15 cellular contexts compared by ENCODE assay signal in the genomic region with DNA sequence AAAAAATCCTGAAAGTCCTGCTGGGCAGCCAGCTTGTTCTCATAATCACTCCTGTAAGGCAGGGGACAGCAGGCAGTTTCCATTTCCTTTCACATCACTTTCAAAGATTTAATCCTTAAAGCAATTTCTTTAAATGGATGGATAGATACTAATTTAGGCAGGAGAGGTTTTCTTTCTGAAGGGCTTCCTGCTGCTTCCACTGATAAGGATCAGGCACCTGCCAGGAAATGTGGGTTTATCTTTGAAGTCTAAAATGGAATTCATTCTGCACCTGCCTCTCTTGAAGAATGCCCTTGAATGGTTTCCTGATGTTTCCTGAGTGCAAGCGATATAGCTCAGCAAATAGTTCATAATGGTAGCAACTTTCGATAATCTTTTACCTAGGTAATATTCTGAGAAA.
DNase-seq lines count a peak whose midpoint lies in the region; TF ChIP-seq lines count a peak whose summit lies in the region.
"Had no signal": no experiment of that assay in that cellular context is flagged by ENCODE, and none has a peak within 500 bp of the region (broad histone marks: within the 10 kb centered on the region; RNA-seq: fewer than 3 reads in every experiment).

No MANE protein-coding gene starts in this region.

- H2AFZ ChIP-seq in trophoblast cell (ENCODE audit: insufficient read depth, low read length, poor library complexity), result no peak overlapping the region

- H3K23ac ChIP-seq in trophoblast cell (ENCODE audit: low read length), result no peak overlapping the region

- H3K4me1 ChIP-seq in trophoblast cell (ENCODE audit: control insufficient read depth in 1 of 2, insufficient read depth in 2 of 2, low read length in 2 of 2), result no peaks in the 10 kb centered on the region
- H3K4me1 ChIP-seq: esophagus muscularis mucosa had no signal

- no peak overlapping the region for H2AK5ac ChIP-seq in trophoblast cell (ENCODE audit: low read length)

- no peak overlapping the region for H2BK12ac ChIP-seq in trophoblast cell (ENCODE audit: low read length)

- no peak overlapping the region for H2BK120ac ChIP-seq in trophoblast cell (ENCODE audit: insufficient read depth, low read length, poor library complexity)

- H3K4ac ChIP-seq in trophoblast cell (ENCODE audit: low read depth, low read length), result no peak overlapping the region

- no peak overlapping the region for H3K27ac ChIP-seq in trophoblast cell (ENCODE audit: low read depth, low read length)
- H3K27ac ChIP-seq: esophagus muscularis mucosa, neutrophil, RWPE1 had no signal

- H3K14ac ChIP-seq in trophoblast cell (ENCODE audit: low read length), result no peak overlapping the region

- H4K12ac ChIP-seq in trophoblast cell (ENCODE audit: low read depth, low read length), result no peak overlapping the region

- no peaks in the 10 kb centered on the region for H3K36me3 ChIP-seq in trophoblast cell (ENCODE audit: control insufficient read depth in 1 of 2, insufficient read depth in 2 of 2, low read length in 2 of 2)
- H3K36me3 ChIP-seq: esophagus muscularis mucosa, neutrophil had no signal

- intact Hi-C loops in activated naive CD4-positive, alpha-beta T cell treated with anti-CD3 and anti-CD28 coated beads for 36 hours (cut with micrococcal nuclease), result no loop called here
- intact Hi-C loops in Calu3 (cut with micrococcal nuclease; ENCODE audit: unreplicated experiment), result no loop called here

- no peak overlapping the region for H4K91ac ChIP-seq in trophoblast cell (ENCODE audit: low read depth, low read length)

- H3K4me3 Mint-ChIP-seq in activated naive CD4-positive, alpha-beta T cell treated with anti-CD3 and anti-CD28 coated beads, Interleukin-2, amount 50 U/mL, for 24 hours, result no peak overlapping the region
- no peak overlapping the region for H3K4me3 Mint-ChIP-seq in activated naive CD4-positive, alpha-beta T cell treated with anti-CD3 and anti-CD28 coated beads for 36 hours
- no peak overlapping the region for H3K4me3 Mint-ChIP-seq in Calu3 (ENCODE audit: low read depth, unreplicated experiment)
- H3K4me3 Mint-ChIP-seq: activated CD8-positive, alpha-beta memory T cell treated with anti-CD3 and anti-CD28 coated beads, Interleukin-2, amount 10 ng/mL, durations not matched to agents 7 days and 5 days; brain; dendritic cell treated with granulocyte-macrophage colony-stimulating factor and Interleukin-4, amounts not matched to agents 40 ng/mL and 50 ng/mL, for 4 days had no signal

- H3K4me1 Mint-ChIP-seq in activated naive CD4-positive, alpha-beta T cell treated with anti-CD3 and anti-CD28 coated beads, Interleukin-2, amount 50 U/mL, for 24 hours, result peaks cover 44% of the 10 kb centered on the region
- H3K4me1 Mint-ChIP-seq in activated naive CD4-positive, alpha-beta T cell treated with anti-CD3 and anti-CD28 coated beads for 36 hours (ENCODE audit: low read depth), result peaks cover 11% of the 10 kb centered on the region
- no peaks in the 10 kb centered on the region for H3K4me1 Mint-ChIP-seq in Calu3 (ENCODE audit: low read depth, unreplicated experiment)

- no peak overlapping the region for H3K4me2 ChIP-seq in trophoblast cell (ENCODE audit: low read length)

- H3K9me3 Mint-ChIP-seq in activated naive CD4-positive, alpha-beta T cell treated with anti-CD3 and anti-CD28 coated beads, Interleukin-2, amount 50 U/mL, for 24 hours, result no peaks in the 10 kb centered on the region
- H3K9me3 Mint-ChIP-seq in activated naive CD4-positive, alpha-beta T cell treated with anti-CD3 and anti-CD28 coated beads for 36 hours, result no peaks in the 10 kb centered on the region
- H3K9me3 Mint-ChIP-seq in Calu3 (ENCODE audit: low read depth, unreplicated experiment), result no peaks in the 10 kb centered on the region
- H3K9me3 Mint-ChIP-seq: dendritic cell treated with granulocyte-macrophage colony-stimulating factor and Interleukin-4, amounts not matched to agents 40 ng/mL and 50 ng/mL, for 4 days had no signal

- DNase-seq in activated naive CD4-positive, alpha-beta T cell treated with anti-CD3 and anti-CD28 coated beads for 36 hours, result no peak
- peak; percentile 89 for DNase-seq in NCI-H146 (lab: John Stamatoyannopoulos, UW)
- peak; percentile 86 for DNase-seq in SK-N-DZ (ENCODE audit: low spot score)
- peak; percentile 80 to 87 for DNase-seq in trophoblast cell
- no peak for DNase-seq in SIG-M5 (lab: John Stamatoyannopoulos, UW)
- no peak for DNase-seq in NOMO-1 treated with DMSO at 0.1 percent for 48 hours (lab: John Stamatoyannopoulos, UW; ENCODE audit: unreplicated experiment)
- DNase-seq in Calu3, result no peak
- DNase-seq: activated CD8-positive, alpha-beta memory T cell treated with anti-CD3 and anti-CD28 coated beads, Interleukin-2, amount 10 ng/mL, durations not matched to agents 7 days and 5 days; right cardiac atrium had no signal

- peak overlapping the region; percentile 59 for H3K27ac Mint-ChIP-seq in activated naive CD4-positive, alpha-beta T cell treated with anti-CD3 and anti-CD28 coated beads, Interleukin-2, amount 50 U/mL, for 24 hours
- H3K27ac Mint-ChIP-seq in activated naive CD4-positive, alpha-beta T cell treated with anti-CD3 and anti-CD28 coated beads for 36 hours, result no peak overlapping the region
- H3K27ac Mint-ChIP-seq in Calu3 (ENCODE audit: unreplicated experiment), result no peak overlapping the region
- H3K27ac Mint-ChIP-seq: activated CD8-positive, alpha-beta memory T cell treated with anti-CD3 and anti-CD28 coated beads, Interleukin-2, amount 10 ng/mL, durations not matched to agents 7 days and 5 days; dendritic cell treated with granulocyte-macrophage colony-stimulating factor and Interleukin-4, amounts not matched to agents 40 ng/mL and 50 ng/mL, for 4 days had no signal

- no CpG with 5 or more reads among the region's 2 CpGs for WGBS in trophoblast cell (ENCODE audit: extremely low coverage, insufficient coverage, insufficient read length)

- CTCF ChIA-PET in activated naive CD4-positive, alpha-beta T cell treated with anti-CD3 and anti-CD28 coated beads for 36 hours (lab: Charles Lee), result no interaction called here
- CTCF ChIA-PET in Calu3 (lab: Charles Lee), result no interaction called here

- H4K8ac ChIP-seq in trophoblast cell (ENCODE audit: low read depth, low read length), result no peak overlapping the region

- H3K36me3 Mint-ChIP-seq in activated naive CD4-positive, alpha-beta T cell treated with anti-CD3 and anti-CD28 coated beads, Interleukin-2, amount 50 U/mL, for 24 hours, result peaks cover 22% of the 10 kb centered on the region
- peaks cover 29% of the 10 kb centered on the region for H3K36me3 Mint-ChIP-seq in activated naive CD4-positive, alpha-beta T cell treated with anti-CD3 and anti-CD28 coated beads for 36 hours (ENCODE audit: low read depth)
- no peaks in the 10 kb centered on the region for H3K36me3 Mint-ChIP-seq in Calu3 (ENCODE audit: insufficient read depth, unreplicated experiment)

- no peak for TF ChIP-seq CTCF in Calu3 (IDR thresholded peaks at IDR 0.05; ENCODE audit: unreplicated experiment)

- no peak overlapping the region for H3K9ac ChIP-seq in trophoblast cell (ENCODE audit: low read length)

- no peak overlapping the region for H3K4me3 ChIP-seq in trophoblast cell (ENCODE audit: low read depth, low read length)
- H3K4me3 ChIP-seq: esophagus muscularis mucosa had no signal

- no peaks in the 10 kb centered on the region for H3K79me2 ChIP-seq in trophoblast cell (ENCODE audit: control insufficient read depth, insufficient read depth, low read length, poor library complexity)

- no peak overlapping the region for H3K18ac ChIP-seq in trophoblast cell (ENCODE audit: low read length)

- H2BK5ac ChIP-seq in trophoblast cell (ENCODE audit: low read depth, low read length, poor library complexity), result no peak overlapping the region

- no peaks in the 10 kb centered on the region for H3K9me3 ChIP-seq in trophoblast cell (ENCODE audit: insufficient read depth, low read depth, low read length)
- H3K9me3 ChIP-seq: esophagus muscularis mucosa, neutrophil had no signal

- no TSS peak for BruUV-seq in Calu3 (replicated peaks; lab: Mats Ljungman, UMichigan)

- H3K27me3 ChIP-seq in trophoblast cell (ENCODE audit: insufficient read depth, low read length), result no peaks in the 10 kb centered on the region
- H3K27me3 ChIP-seq: esophagus muscularis mucosa, neutrophil had no signal

- H3K27me3 Mint-ChIP-seq in activated naive CD4-positive, alpha-beta T cell treated with anti-CD3 and anti-CD28 coated beads, Interleukin-2, amount 50 U/mL, for 24 hours, result no peaks in the 10 kb centered on the region
- no peaks in the 10 kb centered on the region for H3K27me3 Mint-ChIP-seq in activated naive CD4-positive, alpha-beta T cell treated with anti-CD3 and anti-CD28 coated beads for 36 hours (ENCODE audit: low read depth)
- no peaks in the 10 kb centered on the region for H3K27me3 Mint-ChIP-seq in Calu3 (ENCODE audit: unreplicated experiment)
- H3K27me3 Mint-ChIP-seq: activated CD8-positive, alpha-beta memory T cell treated with anti-CD3 and anti-CD28 coated beads, Interleukin-2, amount 10 ng/mL, durations not matched to agents 7 days and 5 days; brain had no signal

- no peaks in the 10 kb centered on the region for H3K79me1 ChIP-seq in trophoblast cell (ENCODE audit: low read length)

Comparison
In these comparisons a context has a peak if more than half of its experiments do, and no peak if none do; other contexts are left out.
1. DNase-seq: peak in NCI-H146 (single experiment), SK-N-DZ (single experiment) and trophoblast cell (2 of 2); none in activated naive CD4-positive, alpha-beta T cell treated with anti-CD3 and anti-CD28 coated beads for 36 hours (single experiment), SIG-M5 (single experiment), NOMO-1 treated with DMSO at 0.1 percent for 48 hours (single experiment) and Calu3 (single experiment).